1 cellular context compared by ENCODE assay signal in the genomic region with DNA sequence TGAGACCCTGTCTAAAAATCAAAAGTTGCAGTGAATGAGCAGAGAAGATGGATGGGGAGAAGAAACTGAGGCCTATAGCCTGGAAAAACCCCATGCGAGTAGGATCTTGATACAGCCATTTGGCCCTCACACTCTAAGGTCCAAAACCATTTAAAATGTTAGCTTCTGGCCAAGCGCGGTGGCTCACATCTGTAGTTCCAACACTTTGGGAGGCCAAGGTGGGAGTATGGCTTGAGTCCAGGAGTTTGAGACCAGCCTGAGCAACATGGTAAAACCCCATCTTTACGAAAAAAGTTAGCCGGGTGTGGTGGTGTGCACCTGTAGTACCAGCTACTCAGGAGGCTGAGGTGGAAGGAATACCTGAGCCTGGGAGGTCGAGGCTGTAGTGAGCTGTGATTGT.
TF ChIP-seq lines count a peak whose summit lies in the region.

No MANE protein-coding gene starts in this region.

TF ChIP-seq in GM23338, 12 proteins besides CTCF, POLR2A, EP300 and RAD21 (continued from another document):
- TF ChIP-seq JUNB (IDR thresholded peaks at IDR 0.05; ENCODE audit: unreplicated experiment) = no peak
